Comparison of ENCODE assay signal across 12 cellular contexts in genomic region chr11:845872-846271, GRCh38. TPM values are rescaled to one million over a fixed set of nuclear protein-coding genes. Genes with fewer than 3 reads are reported as not detected.
A peak's percentile ranks its signal among the peaks of the same experiment; 100 is the strongest.
DNase-seq lines count a peak whose midpoint lies in the region; ATAC-seq, FAIRE-seq and TF ChIP-seq lines count a peak whose summit lies in the region.
"Had no signal": no experiment of that assay in that cellular context is flagged by ENCODE, and none has a peak within 500 bp of the region (broad histone marks: within the 10 kb centered on the region; RNA-seq: fewer than 3 reads in every experiment).

No MANE protein-coding gene starts in this region.

- TF ChIP-seq POLR2A in A549 (IDR thresholded peaks at IDR 0.05; ENCODE audit: low read length): no peak

- POLR2A ChIA-PET in A549 (lab: Yijun Ruan, JAX): interaction anchor here (1.0 kb wide), 1 partner anchor 27 kb away, joined by 3 read pairs; the partner anchor contains the start of gene PNPLA2

- FAIRE-seq in A549 (lab: Jason Lieb, UNC): no peak

- DNase-seq in A549 (ENCODE audit: low read depth in 1 of 2, low spot score in 1 of 2): no peak
- DNase-seq in coronary artery (ENCODE audit: low spot score): no peak
- DNase-seq in osteoblast (ENCODE audit: insufficient read length, low spot score, missing footprints): peak; percentile 97
- DNase-seq in anterior cingulate cortex (lab: John Stamatoyannopoulos, UW): no peak
- DNase-seq in stimulated activated naive CD4-positive, alpha-beta T cell (lab: John Stamatoyannopoulos, UW): no peak
- DNase-seq in dedifferentiated amniotic fluid mesenchymal stem cell (ENCODE audit: extremely low spot score): no peak
- DNase-seq: activated T-cell treated with anti-CD3 and anti-CD28 coated beads for 4 hours, DMS79 treated with DMSO at 0.1 percent for 48 hours, NCI-H446 treated with DMSO at 0.1 percent for 48 hours had no signal

- WGBS in A549 (ENCODE audit: missing lambda C conversion rate): 20% methylated on average over 6 of the region's 6 CpGs

- H3K9me3 ChIP-seq in A549 (no peaks in the 10 kb centered on the region), KOPT-K1 (ENCODE audit: insufficient read depth, low read length, poor library complexity, severe bottlenecking) (no peaks in the 10 kb centered on the region), osteoblast (ENCODE audit: low read depth, low read length) (no peaks in the 10 kb centered on the region)

- TF ChIP-seq CTCF in A549 (IDR thresholded peaks at IDR 0.05) (no peak), coronary artery (IDR thresholded peaks at IDR 0.05) (no peak), osteoblast (IDR thresholded peaks at IDR 0.05; ENCODE audit: extremely low read depth, low read depth, low read length) (no peak)

- TF ChIP-seq RAD21 in A549 (conservative IDR thresholded peaks at IDR 0.05 in 1 of 2, IDR thresholded peaks at IDR 0.05 in 1 of 2): no peak

- peak overlapping the region; percentile 100 for H3K4me3 ChIP-seq in A549
- H3K4me3 ChIP-seq in coronary artery: peak overlapping the region; percentile 92
- H3K4me3 ChIP-seq in osteoblast (ENCODE audit: insufficient read depth, low read length): peak overlapping the region; percentile 97

- 0 out of 2 replicates have a peak, but pooled peaks cover 2% of the 10 kb centered on the region for H3K36me3 ChIP-seq in KOPT-K1 (ENCODE audit: insufficient read depth, low read length)
- peaks cover 10% of the 10 kb centered on the region for H3K36me3 ChIP-seq in osteoblast (ENCODE audit: insufficient read depth, low read length)

- peaks cover 82% of the 10 kb centered on the region for H3K79me2 ChIP-seq in osteoblast (ENCODE audit: insufficient read depth, low read length)

- H3K4me2 ChIP-seq in A549 (peak overlapping the region; percentile 92), osteoblast (ENCODE audit: insufficient read depth, low read length) (peak overlapping the region; percentile 96)

- CTCF ChIA-PET in A549 (lab: Yijun Ruan, JAX): interaction anchor here (1.2 to 5.4 kb wide), 4 partner anchors 10 to 205 kb away, joined by 3 to 40 read pairs (median 20); no protein-coding TSS in a partner anchor

- peaks cover 41% of the 10 kb centered on the region for H4K20me1 ChIP-seq in osteoblast (ENCODE audit: insufficient read depth, low read length)

- H3K27me3 ChIP-seq in osteoblast (ENCODE audit: insufficient read depth, low read length): no peaks in the 10 kb centered on the region

- no peak for TF ChIP-seq EP300 in A549 (IDR thresholded peaks at IDR 0.05)

- peak overlapping the region; percentile 99 for H3K27ac ChIP-seq in A549
- H3K27ac ChIP-seq in KOPT-K1 (ENCODE audit: low read depth, low read length, poor library complexity, severe bottlenecking): peak overlapping the region; percentile 93
- peak overlapping the region; percentile 92 to 96 for H3K27ac ChIP-seq in coronary artery
- peak overlapping the region; percentile 88 for H3K27ac ChIP-seq in osteoblast (ENCODE audit: low read depth, low read length)

- ATAC-seq in A549 (no peak), GM18517 (IDR thresholded peaks at IDR 0.05; ENCODE audit: unreplicated experiment) (no peak)
- ATAC-seq: WTC11 had no signal

- H2AFZ ChIP-seq in osteoblast (ENCODE audit: low read length): no peak overlapping the region

- H3K4me1 ChIP-seq in A549 (peaks cover 54% of the 10 kb centered on the region), osteoblast (ENCODE audit: insufficient read depth, low read length) (peaks cover 30% of the 10 kb centered on the region)

TF ChIP-seq in A549, 52 proteins besides CTCF, POLR2A, EP300 and RAD21:
- no peak for TF ChIP-seq HOXA7 (CRISPR knock-in tag; IDR thresholded peaks at IDR 0.05)
- TF ChIP-seq MAFK (IDR thresholded peaks at IDR 0.05; ENCODE audit: partially characterized antibody): no peak

RNA-seq across cellular contexts. Expression of gene TSPAN4, which starts 3.2 kb away (rescaled TPM):
- polyA plus RNA-seq in A549 (2011; rRNA removed): 83.5 and 87.8 TPM in 2 replicates
- 286 and 346 TPM in 2 replicates for polyA plus RNA-seq in A549 (2012; cell fraction: cytosol; rRNA removed)
- polyA plus RNA-seq in A549 (2012; cell fraction: nucleus; rRNA removed): 714 and 975 TPM in 2 replicates
- polyA plus RNA-seq in A549 (2017; fragmentation: RNase III; extraction: RNeasy Plus Mini Kit Qiagen cat#74134 plus additional on column Dnase treatment): 145 to 150 TPM (median 146 TPM) in 3 replicates
- 46.9 and 63.5 TPM in 2 replicates for polyA minus RNA-seq in A549 (2011; rRNA and poly(A)+ RNA removed)
- total RNA-seq in osteoblast: 168 and 186 TPM in 2 replicates

RNA-seq across cellular contexts. Expression of gene POLR2L, which starts 3.5 kb away (rescaled TPM):
- polyA plus RNA-seq in A549 (2011; rRNA removed): 140 and 197 TPM in 2 replicates
- 1,407 and 1,430 TPM in 2 replicates for polyA plus RNA-seq in A549 (2012; cell fraction: cytosol; rRNA removed)
- polyA plus RNA-seq in A549 (2012; cell fraction: nucleus; rRNA removed): 294 and 364 TPM in 2 replicates
- polyA plus RNA-seq in A549 (2017; fragmentation: RNase III; extraction: RNeasy Plus Mini Kit Qiagen cat#74134 plus additional on column Dnase treatment): 773 to 868 TPM (median 807 TPM) in 3 replicates
- 73.3 and 88.5 TPM in 2 replicates for polyA minus RNA-seq in A549 (2011; rRNA and poly(A)+ RNA removed)
- total RNA-seq in osteoblast: 47.4 and 60.8 TPM in 2 replicates

RNA-seq across cellular contexts. Expression of gene CD151, which starts 13.1 kb away (rescaled TPM):
- polyA plus RNA-seq in A549 (2011; rRNA removed) (409 and 523 TPM in 2 replicates), A549 (2017; fragmentation: RNase III; extraction: RNeasy Plus Mini Kit Qiagen cat#74134 plus additional on column Dnase treatment) (649 to 701 TPM (median 695 TPM) in 3 replicates)
- polyA plus RNA-seq in A549 (2012; cell fraction: cytosol; rRNA removed): 964 and 1,353 TPM in 2 replicates
- 1,564 and 2,065 TPM in 2 replicates for polyA plus RNA-seq in A549 (2012; cell fraction: nucleus; rRNA removed)
- polyA minus RNA-seq in A549 (2011; rRNA and poly(A)+ RNA removed): 530 and 576 TPM in 2 replicates
- 366 and 416 TPM in 2 replicates for total RNA-seq in osteoblast

RNA-seq across cellular contexts. Expression of gene CRACR2B, which starts 18.2 kb away (rescaled TPM):
- 1.2 and 1.8 TPM in 2 replicates for polyA plus RNA-seq in A549 (2011; rRNA removed)
- 2.9 and 3.3 TPM in 2 replicates for polyA plus RNA-seq in A549 (2012; cell fraction: cytosol; rRNA removed)
- polyA plus RNA-seq in A549 (2012; cell fraction: nucleus; rRNA removed): 8.2 and 9.3 TPM in 2 replicates
- polyA plus RNA-seq in A549 (2017; fragmentation: RNase III; extraction: RNeasy Plus Mini Kit Qiagen cat#74134 plus additional on column Dnase treatment): 3.0 to 3.3 TPM (median 3.1 TPM) in 3 replicates
- 0.70 and 1.2 TPM in 2 replicates for polyA minus RNA-seq in A549 (2011; rRNA and poly(A)+ RNA removed)
- 0.59 and 0.72 TPM in 2 replicates for total RNA-seq in osteoblast

RNA-seq across cellular contexts. Expression of gene PNPLA2, which starts 27.2 kb away (rescaled TPM):
- polyA plus RNA-seq in A549 (2011; rRNA removed): 13.2 and 16.1 TPM in 2 replicates
- 45.8 and 63.3 TPM in 2 replicates for polyA plus RNA-seq in A549 (2012; cell fraction: cytosol; rRNA removed)
- polyA plus RNA-seq in A549 (2012; cell fraction: nucleus; rRNA removed): 114 and 198 TPM in 2 replicates
- polyA plus RNA-seq in A549 (2017; fragmentation: RNase III; extraction: RNeasy Plus Mini Kit Qiagen cat#74134 plus additional on column Dnase treatment): 25.1 to 29.2 TPM (median 25.4 TPM) in 3 replicates
- polyA minus RNA-seq in A549 (2011; rRNA and poly(A)+ RNA removed): 33.9 and 38.8 TPM in 2 replicates
- total RNA-seq in osteoblast: 32.1 and 32.6 TPM in 2 replicates
